Comparison of ENCODE assay signal across 12 cellular contexts in genomic region chr2:237698338-237698694, GRCh38.
DNase-seq lines count a peak whose midpoint lies in the region; ATAC-seq and TF ChIP-seq lines count a peak whose summit lies in the region.
"Had no signal": no experiment of that assay in that cellular context is flagged by ENCODE, and none has a peak within 500 bp of the region (broad histone marks: within the 10 kb centered on the region; RNA-seq: fewer than 3 reads in every experiment).

No MANE protein-coding gene starts in this region.

- peaks cover 54 to 100% (median 97%) of the 10 kb centered on the region in 4 donors for H3K4me1 Mint-ChIP-seq in naive thymus-derived CD8-positive, alpha-beta T cell

- POLR2A ChIA-PET in naive thymus-derived CD8-positive, alpha-beta T cell (lab: Charles Lee): interaction anchor here (0.9 to 12.9 kb wide), 5 partner anchors 9 to 46 kb away, joined by 3 to 338 read pairs (median 3); no protein-coding TSS in a partner anchor

- H3K4me3 ChIP-seq in heart right ventricle (peak overlapping the region in 1 of 10 donors; percentile 4), adrenal gland (no peak overlapping the region), vagina (no peak overlapping the region)

- intact Hi-C loops in heart right ventricle (cut with DNase I) (loop anchor here in 5 of 10 donors (5.0 kb wide), 2 partner anchors 34 to 39 kb away; no protein-coding TSS in a partner anchor), Right ventricle myocardium inferior (cut with DNase I) (loop anchor here (5.0 kb wide), 1 partner anchor 66 kb away; no protein-coding TSS in a partner anchor), adrenal gland (cut with DNase I) (no loop called here), vagina (cut with DNase I) (no loop called here)

- no peaks in the 10 kb centered on the region for H3K36me3 ChIP-seq in heart right ventricle
- no peaks in the 10 kb centered on the region for H3K36me3 ChIP-seq in adrenal gland (replicated peaks in 1 of 2)
- H3K36me3 ChIP-seq in vagina: no peaks in the 10 kb centered on the region

- peaks cover 57 to 100% (median 100%) of the 10 kb centered on the region in 9 donors for H3K4me1 ChIP-seq in heart right ventricle
- H3K4me1 ChIP-seq in adrenal gland (replicated peaks in 1 of 2): peaks cover 58 to 100% of the 10 kb centered on the region in 2 donors
- H3K4me1 ChIP-seq in vagina: peaks cover 98% of the 10 kb centered on the region

- H3K27ac ChIP-seq in heart right ventricle (peak overlapping the region in 8 of 10 donors; percentile 59 to 98 (median 95)), adrenal gland (peak overlapping the region in 3 of 5 donors; percentile 13 to 89 (median 68)), vagina (peak overlapping the region; percentile 99)
- H3K27ac ChIP-seq: epithelial cell of prostate had no signal

- TF ChIP-seq CTCF in heart right ventricle (IDR thresholded peaks at IDR 0.05) (no peak), adrenal gland (IDR thresholded peaks at IDR 0.05) (no peak), vagina (IDR thresholded peaks at IDR 0.05) (no peak)

- H3K36me3 Mint-ChIP-seq in naive thymus-derived CD8-positive, alpha-beta T cell: peaks cover 0 to 5% (median 0%) of the 10 kb centered on the region in 3 donors

- no peaks in the 10 kb centered on the region for H3K27me3 ChIP-seq in heart right ventricle
- H3K27me3 ChIP-seq in adrenal gland: no peaks in the 10 kb centered on the region
- H3K27me3 ChIP-seq in vagina: no peaks in the 10 kb centered on the region

- TF ChIP-seq POLR2A in adrenal gland (IDR thresholded peaks at IDR 0.05) (no peak), vagina (IDR thresholded peaks at IDR 0.05) (no peak), erythroblast (IDR thresholded peaks at IDR 0.05; ENCODE audit: low read length) (no peak)

- ATAC-seq in heart right ventricle (no peak), Right ventricle myocardium inferior (no peak), HG03196 (IDR thresholded peaks at IDR 0.05; ENCODE audit: unreplicated experiment) (no peak)
- no peak for ATAC-seq in naive thymus-derived CD8-positive, alpha-beta T cell

- DNase-seq in heart right ventricle (no peak), Right ventricle myocardium inferior (ENCODE audit: missing footprints) (no peak), adrenal gland (peak in 1 of 7 donors; percentile 48), vagina (ENCODE audit: extremely low spot score in 2 of 2) (no peak), NCI-H2081 treated with DMSO at 0.1 percent for 48 hours (lab: John Stamatoyannopoulos, UW) (no peak), erythroblast (lab: John Stamatoyannopoulos, UW) (no peak)
- no peak for DNase-seq in naive thymus-derived CD8-positive, alpha-beta T cell
- DNase-seq: activated gamma-delta T cell treated with Interleukin-2 at 50 U/mL for 16 hours, Karpas-422, NCI-H524 treated with DMSO at 0.1 percent for 48 hours had no signal

- H3K9me3 Mint-ChIP-seq in naive thymus-derived CD8-positive, alpha-beta T cell: no peaks in the 10 kb centered on the region

- no peaks in the 10 kb centered on the region for H3K27me3 Mint-ChIP-seq in naive thymus-derived CD8-positive, alpha-beta T cell

- peak overlapping the region; percentile 34 to 98 (median 88) for H3K4me3 Mint-ChIP-seq in naive thymus-derived CD8-positive, alpha-beta T cell

- no peaks in the 10 kb centered on the region for H3K9me3 ChIP-seq in heart right ventricle
- no peaks in the 10 kb centered on the region for H3K9me3 ChIP-seq in adrenal gland (replicated peaks in 1 of 3)
- no peaks in the 10 kb centered on the region for H3K9me3 ChIP-seq in vagina

- H3K27ac Mint-ChIP-seq in naive thymus-derived CD8-positive, alpha-beta T cell: peak overlapping the region; percentile 85 to 97 (median 94)

- WGBS in heart right ventricle, 2 donors: 36 to 38% methylated on average over 5 of the region's 5 CpGs
- 51 to 65% (median 58%) methylated on average over 5 of the region's 5 CpGs for WGBS in adrenal gland, 4 donors
